Comparison of ENCODE assay signal across 25 cellular contexts in the genomic region with DNA sequence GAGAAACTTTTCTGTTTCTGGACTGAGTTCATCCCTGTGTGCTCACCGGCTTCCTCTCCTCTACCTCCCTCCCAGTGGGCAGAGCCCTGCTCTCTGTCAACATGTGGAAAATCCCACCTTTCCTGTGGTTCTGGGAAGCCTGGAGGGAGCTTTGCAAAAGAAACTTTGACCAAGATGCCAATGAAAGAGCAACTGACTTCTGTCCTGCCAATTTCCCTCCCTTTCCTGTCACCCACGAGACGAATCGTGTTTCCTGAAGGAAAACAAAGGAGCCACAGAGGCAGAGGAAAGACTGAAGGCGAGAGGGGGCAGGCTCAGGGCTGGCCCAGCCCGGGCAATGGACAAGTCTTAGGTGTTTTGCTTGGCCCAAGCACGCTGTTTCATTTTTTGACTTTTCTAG.
DNase-seq lines count a peak whose midpoint lies in the region; ATAC-seq, FAIRE-seq and TF ChIP-seq lines count a peak whose summit lies in the region.
"Had no signal": no experiment of that assay in that cellular context is flagged by ENCODE, and none has a peak within 500 bp of the region (broad histone marks: within the 10 kb centered on the region; RNA-seq: fewer than 3 reads in every experiment).

No MANE protein-coding gene starts in this region.

- H3K27me3 Mint-ChIP-seq in natural killer cell (ENCODE audit: low read depth in 2 of 2), result no peaks in the 10 kb centered on the region
- H3K27me3 Mint-ChIP-seq: activated naive CD4-positive, alpha-beta T cell treated with anti-CD3 and anti-CD28 coated beads, Interleukin-2, amount 50 U/mL, for 24 hours had no signal

- TF ChIP-seq POLR2A in heart left ventricle (IDR thresholded peaks at IDR 0.05) (no peak), H1 (IDR thresholded peaks at IDR 0.05; ENCODE audit: control extremely low read depth in 1 of 2, low read depth in 2 of 2, low read length in 2 of 2) (no peak)

- CTCF ChIA-PET in H1 (lab: Charles Lee; ENCODE audit: partially characterized antibody), result interaction anchor here (1.0 to 7.6 kb wide), 6 partner anchors 9 to 18 kb away, joined by 3 to 78 read pairs (median 11); no protein-coding TSS in a partner anchor

- H2BK15ac ChIP-seq in H1 (ENCODE audit: low read length), result no peak overlapping the region

- H3K36me3 ChIP-seq in heart left ventricle, result peaks cover 0 to 12% (median 0%) of the 10 kb centered on the region in 9 donors
- no peaks in the 10 kb centered on the region for H3K36me3 ChIP-seq in H1 (ENCODE audit: control insufficient read depth in 2 of 4, insufficient read depth in 4 of 4, low read length in 3 of 4)
- H3K36me3 ChIP-seq in upper lobe of right lung, result no peaks in the 10 kb centered on the region
- H3K36me3 ChIP-seq: pancreas, transverse colon had no signal

- no peak overlapping the region for H4K91ac ChIP-seq in H1 (replicated peaks; ENCODE audit: insufficient read length, low read length)

- H3K27me3 ChIP-seq in heart left ventricle, result peaks cover 0 to 12% (median 0%) of the 10 kb centered on the region in 9 donors
- no peaks in the 10 kb centered on the region for H3K27me3 ChIP-seq in H1 (replicated peaks in 1 of 4; ENCODE audit: control insufficient read depth in 3 of 4, extremely low read depth in 1 of 4, insufficient read depth in 3 of 4, low read length in 3 of 4)
- H3K27me3 ChIP-seq in upper lobe of right lung, result no peaks in the 10 kb centered on the region
- peaks cover 47% of the 10 kb centered on the region for H3K27me3 ChIP-seq in foreskin keratinocyte
- H3K27me3 ChIP-seq: BLaER1 treated with 17β-estradiol and CSF1 and Interleukin-3, amounts not matched to agents 10 nM and 100 nM; pancreas had no signal

- H4K20me1 ChIP-seq in H1 (replicated peaks in 1 of 2; ENCODE audit: control insufficient read depth in 1 of 2, insufficient read depth in 2 of 2, low read length in 2 of 2), result no peaks in the 10 kb centered on the region

- intact Hi-C loops in heart left ventricle (cut with DNase I), result loop anchor here in 2 of 10 donors (10.0 kb wide), 1 partner anchor 77 kb away; no protein-coding TSS in a partner anchor
- intact Hi-C loops in Right ventricle myocardium superior (cut with DNase I), result no loop called here
- intact Hi-C loops in natural killer cell (cut with micrococcal nuclease), result loop anchor here (1.0 kb wide), 1 partner anchor 11 kb away; no protein-coding TSS in a partner anchor
- intact Hi-C loops in upper lobe of right lung (cut with DNase I), result no loop called here

- H3K23me2 ChIP-seq in H1 (ENCODE audit: low read depth, low read length), result no peaks in the 10 kb centered on the region

- WGBS in heart left ventricle, 4 donors, result 38 to 56% (median 48%) methylated on average over 7 of the region's 7 CpGs
- WGBS in H1 (ENCODE audit: extremely low coverage in 1 of 2, insufficient coverage in 1 of 2, insufficient read length in 1 of 2, insufficient replicate concordance in 2 of 2, low coverage in 1 of 2, low lambda C conversion rate in 2 of 2, missing lambda C conversion rate in 1 of 2), 2 experiments, result 86% methylated on average over 7 of the region's 7 CpGs; no CpG with 5 or more reads in 1 of the 2 experiments

- H2AFZ ChIP-seq in H1 (ENCODE audit: low read length), result 0 out of 2 replicates have a peak overlapping the region, but pooled peaks have one; percentile 24

- H3K14ac ChIP-seq in H1 (ENCODE audit: insufficient read length), result no peak overlapping the region

- H3K9ac ChIP-seq in H1 (replicated peaks in 1 of 4; ENCODE audit: extremely low read depth in 1 of 4, low read depth in 3 of 4, low read length in 3 of 4), result no peak overlapping the region
- H3K9ac ChIP-seq: BLaER1 treated with 17β-estradiol and CSF1 and Interleukin-3, amounts not matched to agents 10 nM and 100 nM had no signal

- no peak overlapping the region for H3K4me3 Mint-ChIP-seq in natural killer cell
- H3K4me3 Mint-ChIP-seq: activated CD4-positive, alpha-beta memory T cell treated with anti-CD3 and anti-CD28 coated beads for 36 hours; activated naive CD4-positive, alpha-beta T cell treated with anti-CD3 and anti-CD28 coated beads, Interleukin-2, amount 50 U/mL, for 24 hours; activated T-cell treated with anti-CD3 and anti-CD28 coated beads, Interleukin-2, amount 50 U/mL, for 4 hours had no signal

- H2AK5ac ChIP-seq in H1 (ENCODE audit: low read depth, low read length), result no peak overlapping the region

- H3K79me1 ChIP-seq in H1 (ENCODE audit: low read depth, low read length), result no peaks in the 10 kb centered on the region

- ATAC-seq in heart left ventricle (peak; percentile 46 to 83 (median 58)), Right ventricle myocardium superior (ENCODE audit: poor library complexity) (no peak), natural killer cell (no peak), upper lobe of right lung (peak; percentile 43), GM18868 (IDR thresholded peaks at IDR 0.05; ENCODE audit: unreplicated experiment) (no peak), foreskin keratinocyte (no peak)
- ATAC-seq: activated T-cell treated with anti-CD3 and anti-CD28 coated beads, Interleukin-2, amount 50 U/mL, for 4 hours; mucosa of descending colon; pancreas had no signal

- no peak for TF ChIP-seq RAD21 in H1 (IDR thresholded peaks at IDR 0.05 in 1 of 2, conservative IDR thresholded peaks at IDR 0.05 in 1 of 2; ENCODE audit: low read depth in 2 of 2, low read length in 2 of 2)

- no peak overlapping the region for H2BK20ac ChIP-seq in H1 (ENCODE audit: low read length)

- peaks cover 13% of the 10 kb centered on the region for H3K36me3 Mint-ChIP-seq in natural killer cell
- H3K36me3 Mint-ChIP-seq: activated CD4-positive, alpha-beta memory T cell treated with anti-CD3 and anti-CD28 coated beads for 36 hours; activated naive CD4-positive, alpha-beta T cell treated with anti-CD3 and anti-CD28 coated beads, Interleukin-2, amount 50 U/mL, for 24 hours had no signal

- POLR2A ChIA-PET in H1 (lab: Charles Lee; ENCODE audit: partially characterized antibody), result interaction anchor here (1.0 kb wide), 1 partner anchor 57 kb away, joined by 3 read pairs; no protein-coding TSS in a partner anchor

- no peak overlapping the region for H3K4me2 ChIP-seq in H1 (ENCODE audit: insufficient read depth in 1 of 2, low read depth in 2 of 2, low read length in 2 of 2)
- H3K4me2 ChIP-seq: smooth muscle cell had no signal

- H3K4me1 ChIP-seq in heart left ventricle (peaks cover 0 to 23% (median 8%) of the 10 kb centered on the region in 12 donors), H1 (replicated peaks in 1 of 4; ENCODE audit: control insufficient read depth in 3 of 4, insufficient read depth in 4 of 4, low read length in 3 of 4) (peaks cover 0 to 20% (median 13%) of the 10 kb centered on the region in 4 experiments; a peak in 6 of 7 replicates), upper lobe of right lung (peaks cover 14% of the 10 kb centered on the region), foreskin keratinocyte (no peaks in the 10 kb centered on the region)
- H3K4me1 ChIP-seq: pancreas, transverse colon had no signal

- H3K4me1 Mint-ChIP-seq in natural killer cell, result peaks cover 44 to 56% of the 10 kb centered on the region in 2 donors

- no peak for TF ChIP-seq EP300 in H1 (IDR thresholded peaks at IDR 0.05; ENCODE audit: borderline replicate concordance in 1 of 2, low read depth in 2 of 2, low read length in 2 of 2)

- H3K4me3 ChIP-seq in heart left ventricle, result no peak overlapping the region
- H3K4me3 ChIP-seq in H1 (ENCODE audit: extremely low read depth in 1 of 4, insufficient read depth in 2 of 4, low read depth in 3 of 4, low read length in 4 of 4), result no peak overlapping the region
- no peak overlapping the region for H3K4me3 ChIP-seq in upper lobe of right lung
- H3K4me3 ChIP-seq: BLaER1 treated with 17β-estradiol and CSF1 and Interleukin-3, amounts not matched to agents 10 nM and 100 nM; mucosa of descending colon; pancreas; smooth muscle cell; transverse colon had no signal

- no peak overlapping the region for H4K5ac ChIP-seq in H1 (ENCODE audit: insufficient read length, low read depth, low read length)

- no peak for FAIRE-seq in H1 (lab: Jason Lieb, UNC)
- FAIRE-seq: islet of Langerhans, pancreas had no signal

- H3K18ac ChIP-seq in H1 (ENCODE audit: extremely low read depth, low read length), result no peak overlapping the region

- H3K27ac Mint-ChIP-seq in natural killer cell, result peak overlapping the region; percentile 86 to 88
- H3K27ac Mint-ChIP-seq: activated CD4-positive, alpha-beta memory T cell treated with anti-CD3 and anti-CD28 coated beads for 36 hours; activated naive CD4-positive, alpha-beta T cell treated with anti-CD3 and anti-CD28 coated beads, Interleukin-2, amount 50 U/mL, for 24 hours had no signal

- H3K27ac ChIP-seq in heart left ventricle (peak overlapping the region in 9 of 12 donors; percentile 27 to 81 (median 47)), H1 (ENCODE audit: low read depth, low read length) (no peak overlapping the region), upper lobe of right lung (peak overlapping the region; percentile 64), foreskin keratinocyte (no peak overlapping the region)
- H3K27ac ChIP-seq: epithelial cell of prostate, pancreas had no signal

- H3K4ac ChIP-seq in H1 (replicated peaks; ENCODE audit: insufficient read length, low read depth, low read length), result no peak overlapping the region

- TF ChIP-seq CTCF in heart left ventricle (IDR thresholded peaks at IDR 0.05), result no peak
- TF ChIP-seq CTCF in H1 (IDR thresholded peaks at IDR 0.05; ENCODE audit: control extremely low read depth in 1 of 3, insufficient read depth in 1 of 3, low read depth in 1 of 3, low read length in 3 of 3), result no peak
- no peak for TF ChIP-seq CTCF in natural killer cell (IDR thresholded peaks at IDR 0.05)
- no peak for TF ChIP-seq CTCF in upper lobe of right lung (IDR thresholded peaks at IDR 0.05)
- TF ChIP-seq CTCF in foreskin keratinocyte (conservative IDR thresholded peaks at IDR 0.05), result no peak

- no peaks in the 10 kb centered on the region for H3K9me3 Mint-ChIP-seq in natural killer cell
- H3K9me3 Mint-ChIP-seq: activated CD4-positive, alpha-beta memory T cell treated with anti-CD3 and anti-CD28 coated beads for 36 hours; activated naive CD4-positive, alpha-beta T cell treated with anti-CD3 and anti-CD28 coated beads, Interleukin-2, amount 50 U/mL, for 24 hours; activated T-cell treated with anti-CD3 and anti-CD28 coated beads, Interleukin-2, amount 50 U/mL, for 4 hours had no signal

- H3K56ac ChIP-seq in H1 (replicated peaks; ENCODE audit: insufficient read length, low read depth, low read length), result no peak overlapping the region

- H4K8ac ChIP-seq in H1 (ENCODE audit: extremely low read depth, insufficient read depth, low read length), result no peak overlapping the region

- H3K23ac ChIP-seq in H1 (ENCODE audit: insufficient read length), result no peak overlapping the region

- DNase-seq in heart left ventricle, result peak in 1 of 5 donors; percentile 28
- no peak for DNase-seq in Right ventricle myocardium superior
- DNase-seq in H1 (ENCODE audit: low read depth in 1 of 2, low spot score in 2 of 2), result no peak
- no peak for DNase-seq in natural killer cell
- no peak for DNase-seq in upper lobe of right lung
- DNase-seq in NOMO-1 treated with DMSO at 0.1 percent for 48 hours (lab: John Stamatoyannopoulos, UW; ENCODE audit: unreplicated experiment), result no peak
- DNase-seq in foreskin keratinocyte, result no peak
- DNase-seq: 8988T; activated CD4-positive, alpha-beta memory T cell treated with anti-CD3 and anti-CD28 coated beads for 36 hours; activated T-cell treated with anti-CD3 and anti-CD28 coated beads, Interleukin-2, amount 50 U/mL, for 4 hours; cortex of kidney; HCEC 1CT; head of caudate nucleus; mucosa of descending colon; NCI-H1417; NCI-H2171 treated with DMSO at 0.1 percent for 48 hours; pancreas; RPMI8226; transverse colon had no signal

- H2BK120ac ChIP-seq in H1 (replicated peaks; ENCODE audit: low read depth, low read length), result no peak overlapping the region

- H3K9me3 ChIP-seq in heart left ventricle (peaks cover 0 to 4% (median 0%) of the 10 kb centered on the region in 12 donors), H1 (ENCODE audit: insufficient read depth in 2 of 2, low read depth in 1 of 2, low read length in 1 of 2) (no peaks in the 10 kb centered on the region), upper lobe of right lung (no peaks in the 10 kb centered on the region)
- H3K9me3 ChIP-seq: BLaER1 treated with 17β-estradiol and CSF1 and Interleukin-3, amounts not matched to agents 10 nM and 100 nM; mucosa of descending colon; pancreas; transverse colon had no signal

- H2BK12ac ChIP-seq in H1 (ENCODE audit: low read depth, low read length), result peak overlapping the region; percentile 4; the same call in 1 of the 2 replicates

- no peaks in the 10 kb centered on the region for H3K79me2 ChIP-seq in H1 (ENCODE audit: control insufficient read depth in 1 of 2, insufficient read depth in 2 of 2, low read length in 2 of 2)

- no peak overlapping the region for H2BK5ac ChIP-seq in H1 (ENCODE audit: low read depth, low read length)

Comparison
In these comparisons a context has a peak if more than half of its experiments do, and no peak if none do; other contexts are left out.
1. ATAC-seq: peak in heart left ventricle (4 of 4) and upper lobe of right lung (single experiment); none in Right ventricle myocardium superior (single experiment), natural killer cell (0 of 3), GM18868 (single experiment) and foreskin keratinocyte (single experiment).
2. H3K27ac ChIP-seq: peak in heart left ventricle (9 of 12) and upper lobe of right lung (single experiment); none in H1 (single experiment) and foreskin keratinocyte (single experiment).